12 cellular contexts compared by ENCODE assay signal in genomic region chr6:110567957-110568696, GRCh38.
DNase-seq lines count a peak whose midpoint lies in the region; ATAC-seq and TF ChIP-seq lines count a peak whose summit lies in the region.
"Had no signal": no experiment of that assay in that cellular context is flagged by ENCODE, and none has a peak within 500 bp of the region (broad histone marks: within the 10 kb centered on the region; RNA-seq: fewer than 3 reads in every experiment).

No MANE protein-coding gene starts in this region.

- H2AFZ ChIP-seq in DND-41 (ENCODE audit: low read depth, low read length), result no peak overlapping the region; the same call in 1 of the 2 replicates

- no peak overlapping the region for H3K4me3 Mint-ChIP-seq in central memory CD8-positive, alpha-beta T cell
- H3K4me3 Mint-ChIP-seq in CD8-positive, alpha-beta T cell, result no peak overlapping the region
- H3K4me3 Mint-ChIP-seq: H9 had no signal

- POLR2A ChIA-PET in CD8-positive, alpha-beta T cell (lab: Charles Lee), result no interaction called here

- peak overlapping the region in 3 of 11 experiments; percentile 6 to 37 (median 24); a peak in 5 of 22 replicates for H3K9ac ChIP-seq in BLaER1 treated with 17β-estradiol and CSF1 and Interleukin-3, amounts not matched to agents 10 nM and 100 nM
- no peak overlapping the region for H3K9ac ChIP-seq in DND-41 (ENCODE audit: low read depth, low read length)

- no peak overlapping the region for H3K4me3 ChIP-seq in BLaER1 treated with 17β-estradiol and CSF1 and Interleukin-3, amounts not matched to agents 10 nM and 100 nM
- H3K4me3 ChIP-seq in DND-41 (ENCODE audit: low read depth in 1 of 2, low read length in 2 of 2) (no peak overlapping the region), BE2C (ENCODE audit: low read depth, low read length) (no peak overlapping the region)
- no peak overlapping the region for H3K4me3 ChIP-seq in CD8-positive, alpha-beta T cell (ENCODE audit: low read depth, low read length)
- H3K4me3 ChIP-seq: sigmoid colon had no signal

- H3K27ac Mint-ChIP-seq in central memory CD8-positive, alpha-beta T cell (ENCODE audit: low read depth), result peak overlapping the region; percentile 40
- no peak overlapping the region for H3K27ac Mint-ChIP-seq in CD8-positive, alpha-beta T cell
- H3K27ac Mint-ChIP-seq: H9 had no signal

- DNase-seq in DND-41, result peak; percentile 68
- peak; percentile 18 for DNase-seq in NCI-H146 treated with DMSO at 0.1 percent for 48 hours (lab: John Stamatoyannopoulos, UW; ENCODE audit: unreplicated experiment)
- no peak for DNase-seq in central memory CD8-positive, alpha-beta T cell (ENCODE audit: low spot score in 2 of 2)
- no peak for DNase-seq in CD8-positive, alpha-beta T cell
- DNase-seq in BE2C, result no peak
- DNase-seq: activated T-cell treated with anti-CD3 and anti-CD28 coated beads, Interleukin-2, amount 50 U/mL, for 1 hour; effector CD8-positive, alpha-beta T cell; H9; NCI-H2081 treated with DMSO at 0.1 percent for 48 hours; sigmoid colon had no signal

- CTCF ChIA-PET in CD8-positive, alpha-beta T cell (lab: Charles Lee), result no interaction called here

- H3K27ac ChIP-seq in BLaER1 treated with 17β-estradiol and CSF1 and Interleukin-3, amounts not matched to agents 10 nM and 100 nM, result peak overlapping the region in 8 of 11 experiments; percentile 2 to 59 (median 44); a peak in 13 of 22 replicates
- H3K27ac ChIP-seq in DND-41 (ENCODE audit: low read length), result peak overlapping the region; percentile 23; the same call in 1 of the 2 replicates
- H3K27ac ChIP-seq in CD8-positive, alpha-beta T cell (ENCODE audit: low read depth, low read length), result no peak overlapping the region
- H3K27ac ChIP-seq: sigmoid colon had no signal

- peak overlapping the region; percentile 50 to 83 (median 67) for H3K4me2 ChIP-seq in BLaER1 treated with 17β-estradiol and CSF1 and Interleukin-3, amounts not matched to agents 10 nM and 100 nM
- no peak overlapping the region for H3K4me2 ChIP-seq in DND-41 (ENCODE audit: insufficient read depth, low read length)

- H3K9me3 Mint-ChIP-seq in central memory CD8-positive, alpha-beta T cell, result no peaks in the 10 kb centered on the region
- no peaks in the 10 kb centered on the region for H3K9me3 Mint-ChIP-seq in CD8-positive, alpha-beta T cell
- H3K9me3 Mint-ChIP-seq: H9 had no signal

- no peaks in the 10 kb centered on the region for H3K36me3 ChIP-seq in BLaER1 treated with 17β-estradiol and CSF1 and Interleukin-3, amounts not matched to agents 10 nM and 100 nM
- H3K36me3 ChIP-seq in DND-41 (ENCODE audit: insufficient read depth, low read length) (no peaks in the 10 kb centered on the region), BE2C (no peaks in the 10 kb centered on the region)
- no peaks in the 10 kb centered on the region for H3K36me3 ChIP-seq in CD8-positive, alpha-beta T cell (ENCODE audit: insufficient read depth, low read length)
- H3K36me3 ChIP-seq: sigmoid colon had no signal

- intact Hi-C loops in CD8-positive, alpha-beta T cell (cut with DNase I, micrococcal nuclease), result no loop called here

- no peaks in the 10 kb centered on the region for H3K27me3 ChIP-seq in BLaER1 treated with 17β-estradiol and CSF1 and Interleukin-3, amounts not matched to agents 10 nM and 100 nM
- H3K27me3 ChIP-seq in DND-41 (ENCODE audit: insufficient read depth, low read length, poor library complexity) (no peaks in the 10 kb centered on the region), BE2C (no peaks in the 10 kb centered on the region)
- H3K27me3 ChIP-seq in CD8-positive, alpha-beta T cell (ENCODE audit: insufficient read depth, low read length), result no peaks in the 10 kb centered on the region
- H3K27me3 ChIP-seq: sigmoid colon had no signal

- H3K79me2 ChIP-seq in DND-41 (ENCODE audit: insufficient read depth, low read length), result no peaks in the 10 kb centered on the region

- H3K4me1 ChIP-seq in BLaER1 treated with 17β-estradiol and CSF1 and Interleukin-3, amounts not matched to agents 10 nM and 100 nM, result peaks cover 12 to 45% (median 34%) of the 10 kb centered on the region in 10 experiments
- H3K4me1 ChIP-seq in DND-41 (ENCODE audit: insufficient read depth, low read length) (peaks cover 5% of the 10 kb centered on the region; the same call in 1 of the 2 replicates), BE2C (no peaks in the 10 kb centered on the region)
- no peaks in the 10 kb centered on the region for H3K4me1 ChIP-seq in CD8-positive, alpha-beta T cell (ENCODE audit: insufficient read depth, low read length)

- peaks cover 0 to under 1% (median 0%) of the 10 kb centered on the region in 11 experiments; a peak in 3 of 22 replicates for H3K9me3 ChIP-seq in BLaER1 treated with 17β-estradiol and CSF1 and Interleukin-3, amounts not matched to agents 10 nM and 100 nM (replicated peaks in 1 of 11)
- H3K9me3 ChIP-seq in DND-41 (ENCODE audit: insufficient read depth, low read length, severe bottlenecking) (no peaks in the 10 kb centered on the region), BE2C (no peaks in the 10 kb centered on the region)
- H3K9me3 ChIP-seq in CD8-positive, alpha-beta T cell (ENCODE audit: low read length), result no peaks in the 10 kb centered on the region
- H3K9me3 ChIP-seq: sigmoid colon had no signal

- no peaks in the 10 kb centered on the region for H3K36me3 Mint-ChIP-seq in central memory CD8-positive, alpha-beta T cell (ENCODE audit: insufficient read depth)
- H3K36me3 Mint-ChIP-seq in CD8-positive, alpha-beta T cell, result no peaks in the 10 kb centered on the region

- peak; percentile 95 for ATAC-seq in DND-41 (ENCODE audit: insufficient read depth, low read depth)
- ATAC-seq in central memory CD8-positive, alpha-beta T cell (replicated peaks; ENCODE audit: extremely low read depth, poor library complexity, severe bottlenecking), result no peak
- ATAC-seq in CD8-positive, alpha-beta T cell, result no peak
- no peak for ATAC-seq in GM21390 (IDR thresholded peaks at IDR 0.05; ENCODE audit: unreplicated experiment)

- no peak for TF ChIP-seq CTCF in DND-41 (IDR thresholded peaks at IDR 0.05; ENCODE audit: borderline replicate concordance, extremely low read depth, low read length, poor library complexity, severe bottlenecking)
- no peak for TF ChIP-seq CTCF in CD8-positive, alpha-beta T cell (IDR thresholded peaks at IDR 0.05)
- no peak for TF ChIP-seq CTCF in BE2C (IDR thresholded peaks at IDR 0.05; ENCODE audit: low read depth, low read length)

- no peaks in the 10 kb centered on the region for H3K4me1 Mint-ChIP-seq in central memory CD8-positive, alpha-beta T cell
- H3K4me1 Mint-ChIP-seq in CD8-positive, alpha-beta T cell (ENCODE audit: low read depth), result peaks cover 6% of the 10 kb centered on the region

- H4K20me1 ChIP-seq in BLaER1 treated with 17β-estradiol and CSF1 and Interleukin-3, amounts not matched to agents 10 nM and 100 nM, result no peaks in the 10 kb centered on the region
- no peaks in the 10 kb centered on the region for H4K20me1 ChIP-seq in DND-41 (ENCODE audit: insufficient read depth, low read length)

- H3K27me3 Mint-ChIP-seq in central memory CD8-positive, alpha-beta T cell, result no peaks in the 10 kb centered on the region
- no peaks in the 10 kb centered on the region for H3K27me3 Mint-ChIP-seq in CD8-positive, alpha-beta T cell (ENCODE audit: low read depth)

Comparison
In these comparisons a context has a peak if more than half of its experiments do, and no peak if none do; other contexts are left out.
1. DNase-seq: peak in DND-41 (single experiment) and NCI-H146 treated with DMSO at 0.1 percent for 48 hours (single experiment); none in central memory CD8-positive, alpha-beta T cell (0 of 2), CD8-positive, alpha-beta T cell (0 of 7) and BE2C (single experiment).